In the genomic region with DNA sequence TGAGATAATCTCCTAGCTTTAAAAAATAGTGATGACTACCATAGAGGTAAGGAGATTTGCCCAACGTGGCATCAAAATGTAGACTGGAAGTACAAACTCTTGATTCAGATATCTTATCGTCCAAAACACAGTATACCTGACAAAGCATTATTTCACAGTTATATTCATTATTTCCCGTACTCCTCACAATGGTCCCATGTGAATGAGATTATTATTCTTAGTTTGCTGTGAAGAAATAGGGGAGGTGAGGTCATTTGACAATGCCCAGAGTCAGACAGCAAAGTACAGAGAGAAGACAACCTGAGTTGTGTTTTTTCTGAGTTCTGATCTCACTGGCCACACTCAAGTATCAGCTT, we compare ENCODE assay signal across 8 cellular contexts.
DNase-seq lines count a peak whose midpoint lies in the region; ATAC-seq and TF ChIP-seq lines count a peak whose summit lies in the region.

No MANE protein-coding gene starts in this region.

- H3K9ac ChIP-seq in OCI-LY3 (ENCODE audit: low read length): peak overlapping the region; percentile 95
- H3K9ac ChIP-seq in endocrine pancreas (ENCODE audit: control insufficient read depth, insufficient read depth, low read length): no peak overlapping the region

- peak overlapping the region; percentile 99 for H3K27ac ChIP-seq in OCI-LY3 (ENCODE audit: low read length)

- H2AFZ ChIP-seq in OCI-LY3 (ENCODE audit: low read depth, low read length): peak overlapping the region; percentile 73

- ATAC-seq in GM21423 (IDR thresholded peaks at IDR 0.05; ENCODE audit: unreplicated experiment): no peak

- peak; percentile 21 for DNase-seq in ELR (ENCODE audit: low read depth)
- peak; percentile 14 for DNase-seq in pons (ENCODE audit: low spot score)
- no peak for DNase-seq in NCI-H2081 treated with DMSO at 0.1 percent for 48 hours (lab: John Stamatoyannopoulos, UW)
- no peak for DNase-seq in DMS153 (lab: John Stamatoyannopoulos, UW)
- no peak for DNase-seq in activated CD4-positive, CD25-positive, alpha-beta regulatory T cell (lab: John Stamatoyannopoulos, UW)

- no peak for TF ChIP-seq CTCF in OCI-LY3 (IDR thresholded peaks at IDR 0.05; ENCODE audit: low read depth, low read length)

- peaks cover 12% of the 10 kb centered on the region for H3K79me2 ChIP-seq in OCI-LY3 (ENCODE audit: low read length)

- H3K9me3 ChIP-seq in OCI-LY3 (ENCODE audit: insufficient read depth, low read length) (no peaks in the 10 kb centered on the region), endocrine pancreas (ENCODE audit: control insufficient read depth, low read length) (no peaks in the 10 kb centered on the region)

- H3K4me1 ChIP-seq in OCI-LY3 (ENCODE audit: low read length): peaks cover 10% of the 10 kb centered on the region; the same call in 1 of the 2 replicates
- H3K4me1 ChIP-seq in endocrine pancreas (ENCODE audit: control insufficient read depth, insufficient read depth, low read length): peaks cover 10% of the 10 kb centered on the region

- H3K36me3 ChIP-seq in OCI-LY3 (replicated peaks; ENCODE audit: low read depth, low read length): peaks cover 10% of the 10 kb centered on the region
- no peaks in the 10 kb centered on the region for H3K36me3 ChIP-seq in endocrine pancreas (ENCODE audit: control insufficient read depth, insufficient read depth, low read length)

- no peaks in the 10 kb centered on the region for H4K20me1 ChIP-seq in OCI-LY3 (ENCODE audit: insufficient read depth, low read length)

- H3K4me2 ChIP-seq in OCI-LY3 (ENCODE audit: low read length): peak overlapping the region; percentile 65

- H3K4me3 ChIP-seq in OCI-LY3 (ENCODE audit: low read length) (peak overlapping the region; percentile 97), endocrine pancreas (ENCODE audit: control insufficient read depth, insufficient read depth, low read length) (peak overlapping the region; percentile 93)

- H3K27me3 ChIP-seq in OCI-LY3 (ENCODE audit: low read depth, low read length) (no peaks in the 10 kb centered on the region), endocrine pancreas (ENCODE audit: control insufficient read depth, insufficient read depth, low read length) (no peaks in the 10 kb centered on the region)

Comparison
In these comparisons a context has a peak if more than half of its experiments do, and no peak if none do; other contexts are left out.
1. DNase-seq: peak in ELR (single experiment) and pons (single experiment); none in NCI-H2081 treated with DMSO at 0.1 percent for 48 hours (single experiment), DMS153 (single experiment) and activated CD4-positive, CD25-positive, alpha-beta regulatory T cell (0 of 4).